In genomic region chr4:40475609-40476008, GRCh38 we compare ENCODE assay signal across 13 cellular contexts.
DNase-seq lines count a peak whose midpoint lies in the region; ATAC-seq and TF ChIP-seq lines count a peak whose summit lies in the region.
"Had no signal": no experiment of that assay in that cellular context is flagged by ENCODE, and none has a peak within 500 bp of the region (broad histone marks: within the 10 kb centered on the region; RNA-seq: fewer than 3 reads in every experiment).

No MANE protein-coding gene starts in this region.

- no peak for ATAC-seq in gastrocnemius medialis

- peak; percentile 30 for DNase-seq in NCI-H2227 (lab: John Stamatoyannopoulos, UW; ENCODE audit: unreplicated experiment)
- DNase-seq in NCI-H2227 treated with DMSO at 0.1 percent for 48 hours (lab: John Stamatoyannopoulos, UW), result no peak
- DNase-seq in NCI-H526 treated with DMSO at 0.1 percent for 48 hours (lab: John Stamatoyannopoulos, UW), result peak; percentile 39
- peak; percentile 65 for DNase-seq in hepatocyte (ENCODE audit: low spot score)
- no peak for DNase-seq in thyroid gland
- no peak for DNase-seq in amygdala (lab: John Stamatoyannopoulos, UW)
- DNase-seq in GM03348 (ENCODE audit: low spot score), result no peak
- DNase-seq in gastrocnemius medialis, result no peak
- DNase-seq: activated CD4-positive, alpha-beta T cell treated with anti-CD3 and anti-CD28 coated beads for 1 hour; anterior cingulate cortex; immature natural killer cell; spleen had no signal

- 46% methylated on average over 4 of the region's 4 CpGs for WGBS in hepatocyte (ENCODE audit: low lambda C conversion rate, missing lambda C conversion rate)
- 59 to 62% methylated on average over 4 of the region's 4 CpGs for WGBS in thyroid gland, 2 donors

- H3K27me3 ChIP-seq in hepatocyte, result no peaks in the 10 kb centered on the region
- no peaks in the 10 kb centered on the region for H3K27me3 ChIP-seq in thyroid gland
- H3K27me3 ChIP-seq in gastrocnemius medialis, result peaks cover 0 to 2% (median 0%) of the 10 kb centered on the region in 3 donors
- H3K27me3 ChIP-seq: spleen, upper lobe of left lung had no signal

- H3K79me2 ChIP-seq in hepatocyte, result peaks cover 86% of the 10 kb centered on the region

- intact Hi-C loops in thyroid gland (cut with DNase I), result no loop called here
- intact Hi-C loops in gastrocnemius medialis (cut with DNase I; ENCODE audit: low total_unique reads), result no loop called here

- peaks cover 22% of the 10 kb centered on the region for H3K4me1 ChIP-seq in hepatocyte (ENCODE audit: insufficient read depth)
- H3K4me1 ChIP-seq in thyroid gland, result peaks cover 48 to 51% of the 10 kb centered on the region in 2 donors
- no peaks in the 10 kb centered on the region for H3K4me1 ChIP-seq in gastrocnemius medialis

- no peaks in the 10 kb centered on the region for H3K9me2 ChIP-seq in hepatocyte (replicated peaks; ENCODE audit: insufficient read depth)

- TF ChIP-seq POLR2A in thyroid gland (IDR thresholded peaks at IDR 0.05) (peak in 1 of 2 donors; percentile 26), gastrocnemius medialis (IDR thresholded peaks at IDR 0.05) (no peak)

- in situ Hi-C loops in gastrocnemius medialis (cut with MboI; ENCODE audit: low sequenced_read_pairs in 4 of 4), result no loop called here

- H2AFZ ChIP-seq in hepatocyte, result no peak overlapping the region

- no peaks in the 10 kb centered on the region for H3K36me3 ChIP-seq in hepatocyte (replicated peaks; ENCODE audit: insufficient read depth, low read depth)
- no peaks in the 10 kb centered on the region for H3K36me3 ChIP-seq in thyroid gland
- no peaks in the 10 kb centered on the region for H3K36me3 ChIP-seq in gastrocnemius medialis
- H3K36me3 ChIP-seq: spleen, upper lobe of left lung had no signal

- no peak overlapping the region for H3K4me3 ChIP-seq in hepatocyte
- H3K4me3 ChIP-seq in thyroid gland (replicated peaks in 1 of 3), result no peak overlapping the region
- H3K4me3 ChIP-seq in gastrocnemius medialis, result no peak overlapping the region
- H3K4me3 ChIP-seq: spleen, upper lobe of left lung had no signal

- peaks cover 16% of the 10 kb centered on the region for H4K20me1 ChIP-seq in hepatocyte (ENCODE audit: insufficient read depth, poor library complexity, severe bottlenecking)

- no peak for TF ChIP-seq CTCF in hepatocyte (IDR thresholded peaks at IDR 0.05; ENCODE audit: poor library complexity)
- TF ChIP-seq CTCF in thyroid gland (IDR thresholded peaks at IDR 0.05), result no peak
- no peak for TF ChIP-seq CTCF in gastrocnemius medialis (IDR thresholded peaks at IDR 0.05 in 4 of 5, conservative IDR thresholded peaks at IDR 0.05 in 1 of 5)

- H3K27ac ChIP-seq in hepatocyte, result peak overlapping the region; percentile 73
- H3K27ac ChIP-seq in thyroid gland, result peak overlapping the region; percentile 41 to 79 (median 66)
- no peak overlapping the region for H3K27ac ChIP-seq in gastrocnemius medialis
- H3K27ac ChIP-seq: spleen, upper lobe of left lung had no signal

- H3K4me2 ChIP-seq in hepatocyte, result peak overlapping the region; percentile 59

- no peaks in the 10 kb centered on the region for H3K9me3 ChIP-seq in hepatocyte (ENCODE audit: low read depth)
- H3K9me3 ChIP-seq in thyroid gland, result no peaks in the 10 kb centered on the region
- no peaks in the 10 kb centered on the region for H3K9me3 ChIP-seq in gastrocnemius medialis
- H3K9me3 ChIP-seq: spleen, upper lobe of left lung had no signal

Comparison
In these comparisons a context has a peak if more than half of its experiments do, and no peak if none do; other contexts are left out.
1. DNase-seq: peak in NCI-H2227 (single experiment), NCI-H526 treated with DMSO at 0.1 percent for 48 hours (single experiment) and hepatocyte (single experiment); none in NCI-H2227 treated with DMSO at 0.1 percent for 48 hours (single experiment), thyroid gland (0 of 2), amygdala (0 of 56), GM03348 (single experiment) and gastrocnemius medialis (0 of 2).
2. H3K27ac ChIP-seq: peak in hepatocyte (single experiment) and thyroid gland (3 of 3); none in gastrocnemius medialis (0 of 4).